Comparison of ENCODE assay signal across 8 cellular contexts in the genomic region with DNA sequence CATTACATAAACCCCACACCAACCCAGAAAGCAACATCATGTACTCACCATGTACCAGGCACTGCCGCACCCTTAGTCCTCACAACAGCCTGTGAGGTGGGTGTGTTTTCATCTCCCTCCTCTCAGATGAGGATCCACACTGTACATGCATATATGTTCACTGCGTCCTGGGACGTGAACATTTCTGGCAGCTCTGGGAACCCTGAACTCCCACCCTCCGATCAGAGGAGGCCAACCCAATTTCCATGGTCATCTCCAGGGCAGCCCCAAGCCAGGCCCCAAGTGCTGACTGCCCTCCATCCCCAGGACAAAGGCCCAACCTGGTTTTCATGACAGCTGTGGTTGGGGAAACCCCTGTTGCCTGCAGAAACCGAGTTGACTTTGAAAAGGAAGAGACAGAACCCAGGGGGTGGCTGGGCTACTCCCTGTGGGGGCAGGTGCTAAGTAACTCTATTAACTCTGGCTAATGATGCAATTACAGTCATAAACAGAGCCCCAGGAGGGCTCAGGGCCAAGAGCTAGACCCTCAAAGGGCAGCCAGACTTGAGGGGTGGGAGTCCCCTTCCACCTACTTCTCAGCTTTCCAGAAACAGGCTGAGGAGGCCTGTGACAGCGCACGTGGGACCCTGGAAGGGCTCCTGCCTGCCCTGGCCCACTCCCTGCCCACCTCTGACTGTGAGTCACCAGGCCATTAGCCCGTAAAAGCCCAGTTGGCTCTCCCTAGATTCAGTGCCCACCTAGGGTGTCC. TPM values are rescaled to one million over a fixed set of nuclear protein-coding genes. Genes with fewer than 3 reads are reported as not detected.
DNase-seq lines count a peak whose midpoint lies in the region; ATAC-seq and TF ChIP-seq lines count a peak whose summit lies in the region.

No MANE protein-coding gene starts in this region.

- H3K9me3 ChIP-seq in WERI-Rb-1 (ENCODE audit: severe bottlenecking) (no peaks in the 10 kb centered on the region), tibial artery (no peaks in the 10 kb centered on the region), MG63 (no peaks in the 10 kb centered on the region)

- intact Hi-C loops in tibial artery (cut with DNase I; ENCODE audit: low total_unique reads): no loop called here

- H3K36me3 ChIP-seq in WERI-Rb-1 (no peaks in the 10 kb centered on the region), tibial artery (no peaks in the 10 kb centered on the region), MG63 (no peaks in the 10 kb centered on the region)

- no peaks in the 10 kb centered on the region for H3K27me3 Mint-ChIP-seq in central memory CD8-positive, alpha-beta T cell
- peaks cover 19% of the 10 kb centered on the region for H3K27me3 Mint-ChIP-seq in nephron (ENCODE audit: low read depth)

- ATAC-seq in GM18909 (IDR thresholded peaks at IDR 0.05; ENCODE audit: poor library complexity, unreplicated experiment): peak; percentile 33
- ATAC-seq in HG03064 (IDR thresholded peaks at IDR 0.05; ENCODE audit: low read depth, unreplicated experiment): peak; percentile 30
- peak; percentile 69 for ATAC-seq in central memory CD8-positive, alpha-beta T cell (replicated peaks; ENCODE audit: extremely low read depth, poor library complexity, severe bottlenecking)

- TF ChIP-seq CTCF in WERI-Rb-1 (IDR thresholded peaks at IDR 0.05; ENCODE audit: low read depth, low read length) (no peak), nephron (IDR thresholded peaks at IDR 0.05; ENCODE audit: unreplicated experiment in 3 of 3) (no peak), tibial artery (IDR thresholded peaks at IDR 0.05) (no peak)

- peaks cover 6 to 61% (median 17%) of the 10 kb centered on the region in 4 donors for H3K4me1 ChIP-seq in tibial artery

- peak overlapping the region; percentile 28 for H3K4me3 Mint-ChIP-seq in central memory CD8-positive, alpha-beta T cell
- peak overlapping the region; percentile 86 to 91 (median 90) for H3K4me3 Mint-ChIP-seq in nephron

- DNase-seq in WERI-Rb-1 (no peak), tibial artery (no peak), GM03348 (ENCODE audit: low spot score) (no peak), MG63 (no peak)
- peak; percentile 44 to 79 for DNase-seq in central memory CD8-positive, alpha-beta T cell (ENCODE audit: low spot score in 2 of 2)

- no peak overlapping the region; the same call in 1 of the 2 replicates for H3K27ac ChIP-seq in WERI-Rb-1
- peak overlapping the region; percentile 94 for H3K27ac ChIP-seq in tibial artery

- H3K27me3 ChIP-seq in WERI-Rb-1 (ENCODE audit: insufficient read depth, low read depth, severe bottlenecking): no peaks in the 10 kb centered on the region
- H3K27me3 ChIP-seq in tibial artery: no peaks in the 10 kb centered on the region
- H3K27me3 ChIP-seq in MG63: no peaks in the 10 kb centered on the region

- H3K27ac Mint-ChIP-seq in central memory CD8-positive, alpha-beta T cell (ENCODE audit: low read depth): peak overlapping the region; percentile 75
- peak overlapping the region in 1 of 3 experiments; percentile 3 for H3K27ac Mint-ChIP-seq in nephron

- H3K36me3 Mint-ChIP-seq in central memory CD8-positive, alpha-beta T cell (ENCODE audit: insufficient read depth): peaks cover 21% of the 10 kb centered on the region
- no peaks in the 10 kb centered on the region for H3K36me3 Mint-ChIP-seq in nephron (ENCODE audit: low read depth)

- H3K9me3 Mint-ChIP-seq in central memory CD8-positive, alpha-beta T cell: no peaks in the 10 kb centered on the region
- H3K9me3 Mint-ChIP-seq in nephron: no peaks in the 10 kb centered on the region

- H3K4me3 ChIP-seq in WERI-Rb-1 (ENCODE audit: low read depth, low read length): peak overlapping the region; percentile 77
- H3K4me3 ChIP-seq in tibial artery: peak overlapping the region; percentile 81 to 85
- H3K4me3 ChIP-seq in MG63: no peak overlapping the region

- peaks cover 47% of the 10 kb centered on the region for H3K4me1 Mint-ChIP-seq in central memory CD8-positive, alpha-beta T cell
- no peaks in the 10 kb centered on the region for H3K4me1 Mint-ChIP-seq in nephron

RNA-seq across cellular contexts. Expression of gene TFEB, which starts 2.6 kb away (rescaled TPM):
- 4.4 and 5.2 TPM in 2 replicates for total RNA-seq in MG63 (2014; rRNA removed; shearing (Covaris generic); ENCODE audit: low replicate concordance)

RNA-seq across cellular contexts. Expression of gene PGC, which starts 14.4 kb away (rescaled TPM):
- total RNA-seq in MG63 (2014; rRNA removed; shearing (Covaris generic); ENCODE audit: low replicate concordance): not detected in 2 replicates

RNA-seq across cellular contexts. Expression of gene FRS3, which starts 46.9 kb away (rescaled TPM):
- 0.49 TPM in 1 of 2 replicates, not detected in the other for total RNA-seq in MG63 (2014; rRNA removed; shearing (Covaris generic); ENCODE audit: low replicate concordance)

RNA-seq across cellular contexts. Expression of gene PRICKLE4, which starts 47.8 kb away (rescaled TPM):
- not detected in 2 replicates for total RNA-seq in MG63 (2014; rRNA removed; shearing (Covaris generic); ENCODE audit: low replicate concordance)

RNA-seq across cellular contexts. Expression of gene TOMM6, which starts 54.7 kb away (rescaled TPM):
- 125 and 201 TPM in 2 replicates for total RNA-seq in MG63 (2014; rRNA removed; shearing (Covaris generic); ENCODE audit: low replicate concordance)

Comparison
In these comparisons a context has a peak if more than half of its experiments do, and no peak if none do; other contexts are left out.
1. DNase-seq: peak in central memory CD8-positive, alpha-beta T cell (2 of 2); none in WERI-Rb-1 (single experiment), tibial artery (0 of 2), GM03348 (single experiment) and MG63 (single experiment).
2. Peak in every context shown above with its lines, with median percentiles within 50 percentile points of each other: ATAC-seq.